14 cellular contexts compared by ENCODE assay signal in genomic region chr20:51311636-51312479, GRCh38.
DNase-seq lines count a peak whose midpoint lies in the region; ATAC-seq and TF ChIP-seq lines count a peak whose summit lies in the region.
"Had no signal": no experiment of that assay in that cellular context is flagged by ENCODE, and none has a peak within 500 bp of the region (broad histone marks: within the 10 kb centered on the region; RNA-seq: fewer than 3 reads in every experiment).

No MANE protein-coding gene starts in this region.

- H3K27me3 Mint-ChIP-seq in H9 (ENCODE audit: low read depth): peaks cover 14% of the 10 kb centered on the region
- H3K27me3 Mint-ChIP-seq in osteocyte (ENCODE audit: unreplicated experiment): no peaks in the 10 kb centered on the region

- H3K36me3 ChIP-seq in NT2/D1 (ENCODE audit: insufficient read depth, insufficient read length, low read length) (no peaks in the 10 kb centered on the region), hepatocyte (replicated peaks; ENCODE audit: insufficient read depth, low read depth) (no peaks in the 10 kb centered on the region), parathyroid adenoma (ENCODE audit: control insufficient read depth, insufficient read depth, low read length) (no peaks in the 10 kb centered on the region)

- no peak overlapping the region for H4K5ac ChIP-seq in H9 (ENCODE audit: insufficient read length, low read depth, low read length)

- H3K23ac ChIP-seq in H9 (ENCODE audit: insufficient read length, low read depth, low read length): no peak overlapping the region

- H4K20me1 ChIP-seq in H9 (ENCODE audit: control insufficient read depth, insufficient read depth, insufficient read length) (no peaks in the 10 kb centered on the region), hepatocyte (ENCODE audit: insufficient read depth, poor library complexity, severe bottlenecking) (no peaks in the 10 kb centered on the region)

- peak; percentile 78 for DNase-seq in H9
- peak; percentile 90 for DNase-seq in NT2/D1 (ENCODE audit: low read depth, low spot score)
- peak; percentile 56 for DNase-seq in hepatocyte (ENCODE audit: low spot score)
- DNase-seq in osteocyte (ENCODE audit: extremely low spot score, unreplicated experiment): no peak
- no peak for DNase-seq in dedifferentiated amniotic fluid mesenchymal stem cell (ENCODE audit: extremely low spot score)
- no peak for DNase-seq in NCI-H69 (lab: John Stamatoyannopoulos, UW)
- DNase-seq: activated T-cell treated with anti-CD3 and anti-CD28 coated beads, Interleukin-2, amount 50 U/mL, for 24 hours; CD4-positive, CD25-positive, alpha-beta regulatory T cell; KBM-7; NCI-H1694; NCI-H748 treated with DMSO at 0.1 percent for 48 hours; SW 1271 had no signal

- H3K4me2 ChIP-seq in H9 (ENCODE audit: insufficient read depth, insufficient read length, low read length) (peak overlapping the region; percentile 42), hepatocyte (peak overlapping the region; percentile 63), parathyroid adenoma (ENCODE audit: low read length) (peak overlapping the region; percentile 65)

- H3K27ac Mint-ChIP-seq in H9: peak overlapping the region; percentile 86 to 93 (median 93)
- H3K27ac Mint-ChIP-seq in osteocyte (ENCODE audit: unreplicated experiment): no peak overlapping the region
- H3K27ac Mint-ChIP-seq: activated T-cell treated with anti-CD3 and anti-CD28 coated beads, Interleukin-2, amount 50 U/mL, for 24 hours; CD4-positive, CD25-positive, alpha-beta regulatory T cell had no signal

- no peak overlapping the region for H3K27ac ChIP-seq in H9 (ENCODE audit: insufficient read length, low read depth, low read length)
- peak overlapping the region; percentile 40 for H3K27ac ChIP-seq in hepatocyte
- H3K27ac ChIP-seq in parathyroid adenoma: peak overlapping the region; percentile 54

- no CpG with 5 or more reads among the region's 12 CpGs for WGBS in H9 (ENCODE audit: extremely low coverage, insufficient read length, low lambda C conversion rate)
- WGBS in hepatocyte (ENCODE audit: low lambda C conversion rate, missing lambda C conversion rate): 35% methylated on average over 12 of the region's 12 CpGs

- H2BK5ac ChIP-seq in H9 (ENCODE audit: insufficient read length, low read length): no peak overlapping the region

- H2BK12ac ChIP-seq in H9 (ENCODE audit: insufficient read length, low read depth, low read length): no peak overlapping the region

- H4K8ac ChIP-seq in H9 (replicated peaks; ENCODE audit: insufficient read length, low read depth, low read length): no peak overlapping the region

- no peak overlapping the region for H3T11ph ChIP-seq in H9 (ENCODE audit: low read length)

- no peak overlapping the region for H3K18ac ChIP-seq in H9 (ENCODE audit: insufficient read length, low read depth, low read length)

- H3K79me1 ChIP-seq in H9 (ENCODE audit: insufficient read depth, low read depth, low read length, poor library complexity, severe bottlenecking): no peaks in the 10 kb centered on the region

- no peak overlapping the region for H3K14ac ChIP-seq in H9 (ENCODE audit: insufficient read depth, low read length)

- H3K27me3 ChIP-seq in H9 (ENCODE audit: insufficient read depth, low read length) (no peaks in the 10 kb centered on the region; the same call in 1 of the 2 replicates), NT2/D1 (ENCODE audit: insufficient read depth, insufficient read length) (no peaks in the 10 kb centered on the region), hepatocyte (no peaks in the 10 kb centered on the region), parathyroid adenoma (ENCODE audit: control insufficient read depth, insufficient read depth, low read length) (no peaks in the 10 kb centered on the region)

- H3K9me2 ChIP-seq in hepatocyte (replicated peaks; ENCODE audit: insufficient read depth): no peaks in the 10 kb centered on the region

- H2BK20ac ChIP-seq in H9 (ENCODE audit: low read depth, low read length, poor library complexity, severe bottlenecking): no peak overlapping the region

- ATAC-seq in GM18868 (IDR thresholded peaks at IDR 0.05; ENCODE audit: unreplicated experiment): no peak

- H3K4ac ChIP-seq in H9 (ENCODE audit: low read depth, low read length): no peak overlapping the region

- no peak overlapping the region for H2BK120ac ChIP-seq in H9 (ENCODE audit: low read depth, low read length, poor library complexity, severe bottlenecking)

- H2BK15ac ChIP-seq in H9 (ENCODE audit: low read depth, low read length): no peak overlapping the region

- H3K4me1 ChIP-seq in H9 (ENCODE audit: insufficient read depth, low read length): peaks cover 5% of the 10 kb centered on the region; the same call in 1 of the 2 replicates
- peaks cover 9% of the 10 kb centered on the region for H3K4me1 ChIP-seq in NT2/D1 (ENCODE audit: insufficient read depth, insufficient read length)
- H3K4me1 ChIP-seq in hepatocyte (ENCODE audit: insufficient read depth): peaks cover 10% of the 10 kb centered on the region
- H3K4me1 ChIP-seq in parathyroid adenoma: peaks cover 10% of the 10 kb centered on the region

- peaks cover 50 to 54% of the 10 kb centered on the region in 2 experiments for H3K4me1 Mint-ChIP-seq in H9
- H3K4me1 Mint-ChIP-seq in osteocyte (ENCODE audit: unreplicated experiment): peaks cover 8% of the 10 kb centered on the region

- peaks cover 9% of the 10 kb centered on the region for H3K9me3 ChIP-seq in H9 (ENCODE audit: control insufficient read depth, low read depth, low read length)
- H3K9me3 ChIP-seq in NT2/D1 (ENCODE audit: insufficient read depth, low read length): peaks cover 49% of the 10 kb centered on the region
- no peaks in the 10 kb centered on the region for H3K9me3 ChIP-seq in hepatocyte (ENCODE audit: low read depth)
- no peaks in the 10 kb centered on the region for H3K9me3 ChIP-seq in parathyroid adenoma (ENCODE audit: control insufficient read depth, low read length)

- H2AK5ac ChIP-seq in H9 (ENCODE audit: insufficient read length, low read length): no peak overlapping the region

- no peaks in the 10 kb centered on the region for H3K79me2 ChIP-seq in H9 (ENCODE audit: insufficient read depth, low read length)
- no peaks in the 10 kb centered on the region for H3K79me2 ChIP-seq in hepatocyte
- no peaks in the 10 kb centered on the region for H3K79me2 ChIP-seq in parathyroid adenoma

- H3K9me3 Mint-ChIP-seq in H9 (peaks cover 23 to 25% of the 10 kb centered on the region in 2 experiments), osteocyte (ENCODE audit: unreplicated experiment) (no peaks in the 10 kb centered on the region)

- H3K4me3 ChIP-seq in NT2/D1 (ENCODE audit: insufficient read length, low read depth): no peak overlapping the region
- H3K4me3 ChIP-seq in hepatocyte: no peak overlapping the region
- H3K4me3 ChIP-seq in parathyroid adenoma (ENCODE audit: low read depth, low read length): peak overlapping the region; percentile 24

- H2AFZ ChIP-seq in H9 (ENCODE audit: low read length): no peak overlapping the region
- H2AFZ ChIP-seq in hepatocyte: no peak overlapping the region
- H2AFZ ChIP-seq in parathyroid adenoma: peak overlapping the region; percentile 63

- H3K9ac ChIP-seq in H9 (ENCODE audit: extremely low read depth, insufficient read length, low read length): no peak overlapping the region
- H3K9ac ChIP-seq in NT2/D1 (ENCODE audit: insufficient read length, low read depth): no peak overlapping the region
- no peak overlapping the region for H3K9ac ChIP-seq in parathyroid adenoma

- no peak overlapping the region for H3K56ac ChIP-seq in H9 (ENCODE audit: insufficient read length, low read depth, low read length)

- peaks cover 9 to 26% (median 18%) of the 10 kb centered on the region in 3 experiments for H3K36me3 Mint-ChIP-seq in H9 (ENCODE audit: insufficient read depth in 1 of 3, low read depth in 3 of 3)
- no peaks in the 10 kb centered on the region for H3K36me3 Mint-ChIP-seq in osteocyte (ENCODE audit: unreplicated experiment)
- H3K36me3 Mint-ChIP-seq: CD4-positive, CD25-positive, alpha-beta regulatory T cell had no signal

- TF ChIP-seq CTCF in H9 (conservative IDR thresholded peaks at IDR 0.05): no peak
- TF ChIP-seq CTCF in hepatocyte (IDR thresholded peaks at IDR 0.05; ENCODE audit: poor library complexity): no peak
- no peak for TF ChIP-seq CTCF in parathyroid adenoma (IDR thresholded peaks at IDR 0.05)
- no peak for TF ChIP-seq CTCF in osteocyte (IDR thresholded peaks at IDR 0.05)

- H3K23me2 ChIP-seq in H9 (ENCODE audit: insufficient read length, low read depth, low read length, poor library complexity, severe bottlenecking): no peaks in the 10 kb centered on the region

- H4K91ac ChIP-seq in H9 (ENCODE audit: insufficient read length, low read depth, low read length): no peak overlapping the region

- H3K4me3 Mint-ChIP-seq in H9: peak overlapping the region; percentile 30 to 59
- H3K4me3 Mint-ChIP-seq in osteocyte (ENCODE audit: unreplicated experiment): no peak overlapping the region
- H3K4me3 Mint-ChIP-seq: activated T-cell treated with anti-CD3 and anti-CD28 coated beads, Interleukin-2, amount 50 U/mL, for 24 hours; CD4-positive, CD25-positive, alpha-beta regulatory T cell had no signal

Comparison
In these comparisons a context has a peak if more than half of its experiments do, and no peak if none do; other contexts are left out.
1. DNase-seq: peak in H9 (single experiment), NT2/D1 (single experiment) and hepatocyte (single experiment); none in osteocyte (single experiment), dedifferentiated amniotic fluid mesenchymal stem cell (single experiment) and NCI-H69 (single experiment).
2. Peak in every context shown above with its lines, with median percentiles within 50 percentile points of each other: H3K4me2 ChIP-seq.